Comparison of ENCODE assay signal across 14 cellular contexts in genomic region chr5:125093776-125094175, GRCh38.
DNase-seq lines count a peak whose midpoint lies in the region; ATAC-seq and TF ChIP-seq lines count a peak whose summit lies in the region.
"Had no signal": no experiment of that assay in that cellular context is flagged by ENCODE, and none has a peak within 500 bp of the region (broad histone marks: within the 10 kb centered on the region; RNA-seq: fewer than 3 reads in every experiment).

No MANE protein-coding gene starts in this region.

- CTCF ChIA-PET in CD4-positive, alpha-beta memory T cell (lab: Charles Lee; ENCODE audit: partially characterized antibody), result no interaction called here

- TF ChIP-seq CTCF in fibroblast of mammary gland (conservative IDR thresholded peaks at IDR 0.05; ENCODE audit: control insufficient read depth, insufficient read depth, low read depth, low read length) (no peak), osteocyte (IDR thresholded peaks at IDR 0.05) (no peak)

- no peaks in the 10 kb centered on the region for H3K27me3 Mint-ChIP-seq in osteocyte (ENCODE audit: unreplicated experiment)
- no peaks in the 10 kb centered on the region for H3K27me3 Mint-ChIP-seq in CD4-positive, alpha-beta memory T cell

- intact Hi-C loops in CD4-positive, alpha-beta memory T cell (cut with micrococcal nuclease), result no loop called here

- no peaks in the 10 kb centered on the region for H3K27me3 ChIP-seq in SJSA1 (replicated peaks)
- H3K27me3 ChIP-seq in CD4-positive, alpha-beta memory T cell (ENCODE audit: insufficient read depth, low read length), result no peaks in the 10 kb centered on the region
- H3K27me3 ChIP-seq: pancreas had no signal

- H3K4me1 Mint-ChIP-seq in osteocyte (ENCODE audit: unreplicated experiment), result peaks cover 21% of the 10 kb centered on the region
- no peaks in the 10 kb centered on the region for H3K4me1 Mint-ChIP-seq in CD4-positive, alpha-beta memory T cell
- no peaks in the 10 kb centered on the region for H3K4me1 Mint-ChIP-seq in stimulated activated effector memory CD8-positive, alpha-beta T cell treated with anti-CD3 and anti-CD28 coated beads, Interleukin-12 subunit alpha, Interleukin-12 subunit beta, amount 100 ng/mL, for 72 hours

- H3K27ac Mint-ChIP-seq in osteocyte (ENCODE audit: unreplicated experiment), result peak overlapping the region; percentile 51
- H3K27ac Mint-ChIP-seq in CD4-positive, alpha-beta memory T cell, result no peak overlapping the region
- no peak overlapping the region for H3K27ac Mint-ChIP-seq in stimulated activated effector memory CD8-positive, alpha-beta T cell treated with anti-CD3 and anti-CD28 coated beads, Interleukin-12 subunit alpha, Interleukin-12 subunit beta, amount 100 ng/mL, for 72 hours
- H3K27ac Mint-ChIP-seq: activated naive CD4-positive, alpha-beta T cell treated with anti-CD3 and anti-CD28 coated beads, Interleukin-2, amount 50 U/mL, for 72 hours had no signal

- H3K4me1 ChIP-seq in SJSA1 (replicated peaks), result peaks cover 15% of the 10 kb centered on the region
- H3K4me1 ChIP-seq in CD4-positive, alpha-beta memory T cell (ENCODE audit: insufficient read depth, low read length), result no peaks in the 10 kb centered on the region
- H3K4me1 ChIP-seq: pancreas had no signal

- H3K27ac ChIP-seq in SJSA1, result peak overlapping the region; percentile 83
- H3K27ac ChIP-seq in CD4-positive, alpha-beta memory T cell (ENCODE audit: low read depth, low read length), result no peak overlapping the region
- H3K27ac ChIP-seq: pancreas had no signal

- peaks cover 13% of the 10 kb centered on the region for H3K9me3 Mint-ChIP-seq in osteocyte (ENCODE audit: unreplicated experiment)
- peaks cover 3 to 26% (median 10%) of the 10 kb centered on the region in 8 donors for H3K9me3 Mint-ChIP-seq in CD4-positive, alpha-beta memory T cell
- H3K9me3 Mint-ChIP-seq in stimulated activated effector memory CD8-positive, alpha-beta T cell treated with anti-CD3 and anti-CD28 coated beads, Interleukin-12 subunit alpha, Interleukin-12 subunit beta, amount 100 ng/mL, for 72 hours, result peaks cover 8% of the 10 kb centered on the region

- no peak for ATAC-seq in stimulated activated effector memory CD8-positive, alpha-beta T cell treated with anti-CD3 and anti-CD28 coated beads, Interleukin-12 subunit alpha, Interleukin-12 subunit beta, amount 100 ng/mL, for 72 hours
- ATAC-seq: activated naive CD4-positive, alpha-beta T cell treated with anti-CD3 and anti-CD28 coated beads, Interleukin-2, amount 50 U/mL, for 72 hours; left colon; pancreas had no signal

- POLR2A ChIA-PET in CD4-positive, alpha-beta memory T cell (lab: Charles Lee; ENCODE audit: partially characterized antibody), result no interaction called here

- H3K4me3 ChIP-seq in SJSA1, result no peak overlapping the region
- H3K4me3 ChIP-seq in fibroblast of mammary gland (ENCODE audit: control insufficient read depth, low read depth, low read length), result no peak overlapping the region
- H3K4me3 ChIP-seq in CD4-positive, alpha-beta memory T cell (ENCODE audit: low read length in 2 of 2), result no peak overlapping the region
- H3K4me3 ChIP-seq: pancreas had no signal

- H3K36me3 Mint-ChIP-seq in osteocyte (ENCODE audit: unreplicated experiment), result peaks cover 5% of the 10 kb centered on the region
- H3K36me3 Mint-ChIP-seq in CD4-positive, alpha-beta memory T cell, result no peaks in the 10 kb centered on the region
- no peaks in the 10 kb centered on the region for H3K36me3 Mint-ChIP-seq in stimulated activated effector memory CD8-positive, alpha-beta T cell treated with anti-CD3 and anti-CD28 coated beads, Interleukin-12 subunit alpha, Interleukin-12 subunit beta, amount 100 ng/mL, for 72 hours

- peaks cover 11% of the 10 kb centered on the region for H3K9me3 ChIP-seq in SJSA1 (replicated peaks)
- H3K9me3 ChIP-seq in CD4-positive, alpha-beta memory T cell (ENCODE audit: control insufficient read depth in 1 of 2, low read length in 2 of 2), result no peaks in the 10 kb centered on the region
- H3K9me3 ChIP-seq: pancreas had no signal

- DNase-seq in GM04503 (ENCODE audit: low read depth) (peak; percentile 50), SJSA1 (ENCODE audit: low read depth in 1 of 2, low spot score in 2 of 2) (peak; percentile 80 to 85), fibroblast of mammary gland (ENCODE audit: low read depth) (peak; percentile 83), osteocyte (ENCODE audit: extremely low spot score, unreplicated experiment) (no peak)
- no peak for DNase-seq in CD4-positive, alpha-beta memory T cell
- DNase-seq in activated effector memory CD4-positive, alpha-beta T cell treated with Interleukin-2 at 50 U/mL for 16 hours, result no peak
- no peak for DNase-seq in activated CD8-positive, alpha-beta memory T cell treated with anti-CD3 and anti-CD28 coated beads, Interleukin-2, amount 50 U/mL, for 48 hours
- no peak for DNase-seq in stimulated activated effector memory CD8-positive, alpha-beta T cell treated with anti-CD3 and anti-CD28 coated beads, Interleukin-12 subunit alpha, Interleukin-12 subunit beta, amount 100 ng/mL, for 72 hours (ENCODE audit: low spot score in 2 of 2)
- DNase-seq: DMS153, KG1, left colon, NCI-H2227 treated with DMSO at 0.1 percent for 48 hours, pancreas had no signal

- H3K4me3 Mint-ChIP-seq in osteocyte (ENCODE audit: unreplicated experiment), result no peak overlapping the region
- H3K4me3 Mint-ChIP-seq in CD4-positive, alpha-beta memory T cell, result no peak overlapping the region
- no peak overlapping the region for H3K4me3 Mint-ChIP-seq in stimulated activated effector memory CD8-positive, alpha-beta T cell treated with anti-CD3 and anti-CD28 coated beads, Interleukin-12 subunit alpha, Interleukin-12 subunit beta, amount 100 ng/mL, for 72 hours

- 0 out of 2 replicates have a peak, but pooled peaks cover 4% of the 10 kb centered on the region for H3K36me3 ChIP-seq in SJSA1
- no peaks in the 10 kb centered on the region for H3K36me3 ChIP-seq in CD4-positive, alpha-beta memory T cell (ENCODE audit: insufficient read depth, low read length)
- H3K36me3 ChIP-seq: pancreas had no signal

Comparison
In these comparisons a context has a peak if more than half of its experiments do, and no peak if none do; other contexts are left out.
1. DNase-seq: peak in GM04503 (single experiment), SJSA1 (2 of 2) and fibroblast of mammary gland (single experiment); none in osteocyte (single experiment), CD4-positive, alpha-beta memory T cell (0 of 5), activated effector memory CD4-positive, alpha-beta T cell treated with Interleukin-2 at 50 U/mL for 16 hours (single experiment), activated CD8-positive, alpha-beta memory T cell treated with anti-CD3 and anti-CD28 coated beads, Interleukin-2, amount 50 U/mL, for 48 hours (single experiment) and stimulated activated effector memory CD8-positive, alpha-beta T cell treated with anti-CD3 and anti-CD28 coated beads, Interleukin-12 subunit alpha, Interleukin-12 subunit beta, amount 100 ng/mL, for 72 hours (0 of 2).